ENCODE assay signal across 18 cellular contexts in the genomic region with DNA sequence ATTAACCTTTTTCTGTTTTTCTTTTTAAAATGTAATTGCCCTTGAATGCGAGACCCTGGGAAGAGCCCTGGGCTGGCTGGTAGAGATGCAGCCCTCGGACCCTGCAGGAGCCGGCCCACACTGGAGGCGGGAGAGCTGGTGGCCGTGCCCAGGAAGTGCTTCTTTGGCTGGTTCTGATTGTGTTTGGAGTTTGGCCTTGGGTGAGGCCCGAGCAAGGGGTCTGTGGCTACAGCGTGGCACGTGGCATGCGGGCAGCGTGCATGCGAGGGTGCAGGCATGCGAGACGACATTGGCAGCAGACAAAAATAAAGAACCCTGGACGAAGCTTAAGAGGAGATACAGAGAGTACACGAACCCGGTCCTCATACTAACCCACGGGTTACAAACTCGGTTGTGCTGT. TPM values are rescaled to one million over a fixed set of nuclear protein-coding genes. Genes with fewer than 3 reads are reported as not detected.
DNase-seq lines count a peak whose midpoint lies in the region; ATAC-seq and TF ChIP-seq lines count a peak whose summit lies in the region.
"Had no signal": no experiment of that assay in that cellular context is flagged by ENCODE, and none has a peak within 500 bp of the region (broad histone marks: within the 10 kb centered on the region; RNA-seq: fewer than 3 reads in every experiment).

No MANE protein-coding gene starts in this region.

- no peaks in the 10 kb centered on the region for H3F3A ChIP-seq in neural progenitor cell (ENCODE audit: low read depth)

- H3K4me3 Mint-ChIP-seq in central memory CD8-positive, alpha-beta T cell = no peak overlapping the region
- H3K4me3 Mint-ChIP-seq in neural progenitor cell = no peak overlapping the region
- H3K4me3 Mint-ChIP-seq in CD14-positive monocyte = no peak overlapping the region

- no peaks in the 10 kb centered on the region for H3K9me3 Mint-ChIP-seq in central memory CD8-positive, alpha-beta T cell
- no peaks in the 10 kb centered on the region for H3K9me3 Mint-ChIP-seq in neural progenitor cell
- no peaks in the 10 kb centered on the region for H3K9me3 Mint-ChIP-seq in CD14-positive monocyte

- peak overlapping the region; percentile 47 for H3K27ac ChIP-seq in BLaER1
- H3K27ac ChIP-seq in DND-41 (ENCODE audit: low read length) = peak overlapping the region; percentile 99
- no peak overlapping the region for H3K27ac ChIP-seq in neural progenitor cell

- peaks cover 99% of the 10 kb centered on the region for H4K20me1 ChIP-seq in BLaER1
- H4K20me1 ChIP-seq in DND-41 (ENCODE audit: insufficient read depth, low read length) = peaks cover 74% of the 10 kb centered on the region
- H4K20me1 ChIP-seq in neural progenitor cell (ENCODE audit: low read depth) = no peaks in the 10 kb centered on the region

- H3K27me3 Mint-ChIP-seq in central memory CD8-positive, alpha-beta T cell = no peaks in the 10 kb centered on the region
- peaks cover 7% of the 10 kb centered on the region for H3K27me3 Mint-ChIP-seq in neural progenitor cell (ENCODE audit: insufficient read depth, low read depth)
- H3K27me3 Mint-ChIP-seq in CD14-positive monocyte (ENCODE audit: low read depth in 3 of 3) = peaks cover 11 to 22% (median 16%) of the 10 kb centered on the region in 3 donors

- DNase-seq in DND-41 (peak; percentile 31), neural progenitor cell (ENCODE audit: low spot score) (no peak), CD14-positive monocyte (ENCODE audit: low spot score) (no peak)
- DNase-seq in central memory CD8-positive, alpha-beta T cell (ENCODE audit: low spot score in 2 of 2) = no peak
- DNase-seq in activated CD4-positive, alpha-beta T cell treated with anti-CD3 and anti-CD28 coated beads, Interleukin-2, amount 50 U/mL, for 48 hours = no peak
- DNase-seq: ACHN; Caco-2; DMS153; GF-D8; NCI-H1417; NCI-H187; NCI-H2107; NCI-H510A; NCI-H748 treated with DMSO at 0.1 percent for 48 hours; NK-92 treated with Interleukin-12 subunit alpha and Interleukin-12 subunit beta, amount 100 ng/mL, for 24 hours; OCI-M1 had no signal

- peaks cover 25% of the 10 kb centered on the region for H3K36me3 ChIP-seq in BLaER1
- peaks cover 97% of the 10 kb centered on the region for H3K36me3 ChIP-seq in DND-41 (ENCODE audit: insufficient read depth, low read length)
- no peaks in the 10 kb centered on the region for H3K36me3 ChIP-seq in neural progenitor cell

- H3K79me2 ChIP-seq in DND-41 (ENCODE audit: insufficient read depth, low read length) = peaks cover 69% of the 10 kb centered on the region
- no peaks in the 10 kb centered on the region for H3K79me2 ChIP-seq in neural progenitor cell (ENCODE audit: low read depth)

- no peak overlapping the region; the same call in 1 of the 2 replicates for H3K9ac ChIP-seq in BLaER1
- 0 out of 2 replicates have a peak overlapping the region, but pooled peaks have one; percentile 9 for H3K9ac ChIP-seq in DND-41 (ENCODE audit: low read depth, low read length)
- no peak overlapping the region for H3K9ac ChIP-seq in neural progenitor cell

- H3K4me2 ChIP-seq in BLaER1 (peak overlapping the region; percentile 96), DND-41 (ENCODE audit: insufficient read depth, low read length) (no peak overlapping the region), neural progenitor cell (no peak overlapping the region)

- H2AFZ ChIP-seq in DND-41 (ENCODE audit: low read depth, low read length) (no peak overlapping the region), neural progenitor cell (replicated peaks) (no peak overlapping the region)

- H3K4me1 ChIP-seq in BLaER1 (peaks cover 100% of the 10 kb centered on the region), DND-41 (ENCODE audit: insufficient read depth, low read length) (peaks cover 92% of the 10 kb centered on the region), neural progenitor cell (peaks cover 12% of the 10 kb centered on the region)
- H3K4me1 ChIP-seq: Caco-2 had no signal

- no peaks in the 10 kb centered on the region for H3K9me3 ChIP-seq in BLaER1
- no peaks in the 10 kb centered on the region for H3K9me3 ChIP-seq in DND-41 (ENCODE audit: insufficient read depth, low read length, severe bottlenecking)
- no peaks in the 10 kb centered on the region for H3K9me3 ChIP-seq in neural progenitor cell (ENCODE audit: low read depth)
- H3K9me3 ChIP-seq: Caco-2 had no signal

- intact Hi-C loops in CD14-positive monocyte (cut with micrococcal nuclease) = no loop called here

- peaks cover 3% of the 10 kb centered on the region for H3K36me3 Mint-ChIP-seq in central memory CD8-positive, alpha-beta T cell (ENCODE audit: insufficient read depth)
- H3K36me3 Mint-ChIP-seq in neural progenitor cell (peaks cover 4% of the 10 kb centered on the region), CD14-positive monocyte (peaks cover 25 to 29% of the 10 kb centered on the region in 2 donors)

- ATAC-seq in DND-41 (ENCODE audit: insufficient read depth, low read depth) = no peak
- no peak for ATAC-seq in central memory CD8-positive, alpha-beta T cell (replicated peaks; ENCODE audit: extremely low read depth, poor library complexity, severe bottlenecking)
- no peak for ATAC-seq in GM18517 (IDR thresholded peaks at IDR 0.05; ENCODE audit: unreplicated experiment)

- TF ChIP-seq CTCF in DND-41 (IDR thresholded peaks at IDR 0.05; ENCODE audit: borderline replicate concordance, extremely low read depth, low read length, poor library complexity, severe bottlenecking) = no peak
- TF ChIP-seq CTCF in neural progenitor cell (IDR thresholded peaks at IDR 0.05) = no peak
- no peak for TF ChIP-seq CTCF in CD14-positive monocyte (IDR thresholded peaks at IDR 0.05)

- peak overlapping the region; percentile 74 for H3K27ac Mint-ChIP-seq in central memory CD8-positive, alpha-beta T cell (ENCODE audit: low read depth)
- H3K27ac Mint-ChIP-seq in neural progenitor cell (peak overlapping the region; percentile 23), CD14-positive monocyte (peak overlapping the region in 1 of 7 donors; percentile 16)

- peaks cover 23% of the 10 kb centered on the region for H3K4me1 Mint-ChIP-seq in central memory CD8-positive, alpha-beta T cell
- H3K4me1 Mint-ChIP-seq in neural progenitor cell (peaks cover 16% of the 10 kb centered on the region), CD14-positive monocyte (peaks cover 38% of the 10 kb centered on the region)

- H3K4me3 ChIP-seq in BLaER1 = no peak overlapping the region
- H3K4me3 ChIP-seq in DND-41 (ENCODE audit: low read depth in 1 of 2, low read length in 2 of 2) = no peak overlapping the region
- no peak overlapping the region for H3K4me3 ChIP-seq in neural progenitor cell

- H3K27me3 ChIP-seq in BLaER1 = no peaks in the 10 kb centered on the region
- H3K27me3 ChIP-seq in DND-41 (ENCODE audit: insufficient read depth, low read length, poor library complexity) = no peaks in the 10 kb centered on the region
- no peaks in the 10 kb centered on the region for H3K27me3 ChIP-seq in neural progenitor cell

RNA-seq across cellular contexts. Expression of a gene that starts 49.7 kb away (rescaled TPM):
- total RNA-seq in neural progenitor cell (ENCODE audit: low replicate concordance) = 70.2 and 79.7 TPM in 2 replicates
- 10 to 100 TPM; 15.0 to 15.2 TPM for polyA plus RNA-seq in CD14-positive monocyte

RNA-seq across cellular contexts. Expression of a gene that starts 49.8 kb away (rescaled TPM):
- 18.7 and 18.8 TPM in 2 replicates for total RNA-seq in neural progenitor cell (ENCODE audit: low replicate concordance)
- 10 to 100 TPM in 1 of 2 donors, 1 to 10 TPM in 1; 9.7 to 10.5 TPM for polyA plus RNA-seq in CD14-positive monocyte
